ENCODE assay signal across 31 cellular contexts in the genomic region with DNA sequence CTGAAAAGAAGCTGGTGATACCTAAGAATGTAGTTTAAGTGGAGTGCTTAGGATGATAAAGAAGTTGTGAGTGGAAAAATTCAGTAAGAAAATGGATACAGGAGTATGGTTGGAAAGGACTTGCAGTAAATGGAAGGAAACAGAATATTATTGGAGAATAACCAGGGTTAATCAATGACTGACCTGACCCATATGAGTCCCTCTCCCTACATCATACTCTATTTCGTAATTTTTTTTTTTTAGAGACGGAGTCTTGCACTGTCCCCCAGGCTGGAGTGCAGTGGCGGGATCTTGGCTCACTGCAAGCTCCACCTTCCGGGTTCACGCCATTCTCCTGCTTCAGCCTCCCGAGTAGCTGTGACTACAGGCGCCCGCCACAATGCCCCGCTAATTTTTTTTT. TPM values are rescaled to one million over a fixed set of nuclear protein-coding genes. Genes with fewer than 3 reads are reported as not detected.
"Had no signal": no experiment of that assay in that cellular context is flagged by ENCODE, and none has a peak within 500 bp of the region (broad histone marks: within the 10 kb centered on the region; RNA-seq: fewer than 3 reads in every experiment).

No MANE protein-coding gene starts in this region.

- H3K27ac Mint-ChIP-seq: nephron; stimulated activated effector memory CD8-positive, alpha-beta T cell treated with anti-CD3 and anti-CD28 coated beads, Interleukin-12 subunit alpha, Interleukin-12 subunit beta, amount 100 ng/mL, for 72 hours; stimulated activated naive CD8-positive, alpha-beta T cell treated with anti-CD3 and anti-CD28 coated beads, Interleukin-15, Interleukin-2, amounts not matched to agents 100 ng/mL and 50 ng/mL, for 24 hours had no signal

- DNase-seq: hypothalamus; immature natural killer cell; kidney; left colon; left ventricle myocardium inferior; mesendoderm; naive thymus-derived CD8-positive, alpha-beta T cell; nucleus accumbens; pancreas; posterior cingulate gyrus; retina; right cardiac atrium; sigmoid colon; small intestine; spleen; stimulated activated CD4-positive, alpha-beta T cell treated with anti-CD3 and anti-CD28 coated beads, Interleukin-4, amount 100 ng/mL, for 24 hours; stimulated activated naive CD4-positive, alpha-beta T cell; tibial artery; trophoblast cell; upper lobe of right lung had no signal

- H3K27ac ChIP-seq: left ventricle myocardium inferior, pancreas, prostate gland, sigmoid colon, spleen, suprapubic skin, thoracic aorta, tibial artery, upper lobe of right lung had no signal

- H3K36me3 ChIP-seq: prostate gland, thoracic aorta had no signal

- H3K4me3 ChIP-seq: left ventricle myocardium inferior, lung, pancreas, prostate gland, sigmoid colon, spleen, suprapubic skin, thoracic aorta, tibial artery, upper lobe of right lung had no signal

- H3K27me3 Mint-ChIP-seq: naive thymus-derived CD8-positive, alpha-beta T cell; stimulated activated naive CD8-positive, alpha-beta T cell treated with anti-CD3 and anti-CD28 coated beads, Interleukin-15, Interleukin-2, amounts not matched to agents 100 ng/mL and 50 ng/mL, for 24 hours had no signal

- H3K27me3 ChIP-seq: pancreas, sigmoid colon, spleen, suprapubic skin, tibial artery, upper lobe of right lung had no signal

- FAIRE-seq: islet of Langerhans, kidney, pancreas, small intestine, urothelium cell line had no signal

- H3K4me1 Mint-ChIP-seq: neural crest cell; stimulated activated effector memory CD8-positive, alpha-beta T cell treated with anti-CD3 and anti-CD28 coated beads, Interleukin-12 subunit alpha, Interleukin-12 subunit beta, amount 100 ng/mL, for 72 hours had no signal

- H3K9me3 ChIP-seq: left ventricle myocardium inferior, pancreas, prostate gland, sigmoid colon, spleen, suprapubic skin, thoracic aorta, tibial artery, upper lobe of right lung had no signal

- ATAC-seq: left colon; naive thymus-derived CD8-positive, alpha-beta T cell; pancreas; right cardiac atrium; stimulated activated effector memory CD8-positive, alpha-beta T cell treated with anti-CD3 and anti-CD28 coated beads, Interleukin-12 subunit alpha, Interleukin-12 subunit beta, amount 100 ng/mL, for 72 hours; upper lobe of right lung had no signal

- H3K4me3 Mint-ChIP-seq: immature natural killer cell; naive thymus-derived CD8-positive, alpha-beta T cell; nephron; neural crest cell; stimulated activated effector memory CD8-positive, alpha-beta T cell treated with anti-CD3 and anti-CD28 coated beads, Interleukin-12 subunit alpha, Interleukin-12 subunit beta, amount 100 ng/mL, for 72 hours; stimulated activated naive CD8-positive, alpha-beta T cell treated with anti-CD3 and anti-CD28 coated beads, Interleukin-15, Interleukin-2, amounts not matched to agents 100 ng/mL and 50 ng/mL, for 24 hours had no signal

- H3K4me1 ChIP-seq: left ventricle myocardium inferior, pancreas, prostate gland, sigmoid colon, spleen, tibial artery, upper lobe of right lung had no signal

- H3K9me3 Mint-ChIP-seq: immature natural killer cell; naive thymus-derived CD8-positive, alpha-beta T cell; nephron; neural crest cell; stimulated activated effector memory CD8-positive, alpha-beta T cell treated with anti-CD3 and anti-CD28 coated beads, Interleukin-12 subunit alpha, Interleukin-12 subunit beta, amount 100 ng/mL, for 72 hours; stimulated activated naive CD8-positive, alpha-beta T cell treated with anti-CD3 and anti-CD28 coated beads, Interleukin-15, Interleukin-2, amounts not matched to agents 100 ng/mL and 50 ng/mL, for 24 hours had no signal

RNA-seq across cellular contexts. Expression of gene HORMAD1, which starts 57.9 kb away (rescaled TPM):
- total RNA-seq: left ventricle myocardium inferior, mucosa of gallbladder, neural crest cell, sigmoid colon, thoracic aorta had no signal
- polyA plus RNA-seq: immature natural killer cell, right cardiac atrium had no signal
